ENCODE assay signal across 26 cellular contexts in genomic region chr4:2367626-2368025, GRCh38. TPM values are rescaled to one million over a fixed set of nuclear protein-coding genes. Genes with fewer than 3 reads are reported as not detected.
"Had no signal": no experiment of that assay in that cellular context is flagged by ENCODE, and none has a peak within 500 bp of the region (broad histone marks: within the 10 kb centered on the region; RNA-seq: fewer than 3 reads in every experiment).

No MANE protein-coding gene starts in this region.

- H3K36me3 Mint-ChIP-seq: activated naive CD4-positive, alpha-beta T cell treated with anti-CD3 and anti-CD28 coated beads, Interleukin-2, amount 10 ng/mL, durations not matched to agents 7 days and 5 days; memory B cell had no signal

- H3K27ac Mint-ChIP-seq: activated CD4-positive, alpha-beta T cell treated with anti-CD3 and anti-CD28 coated beads for 36 hours; activated naive CD4-positive, alpha-beta T cell treated with anti-CD3 and anti-CD28 coated beads, Interleukin-2, amount 10 ng/mL, durations not matched to agents 7 days and 5 days; activated T-cell treated with anti-CD3 and anti-CD28 coated beads, Interleukin-2, amount 50 U/mL, for 24 hours; activated T-helper 17 cell treated with anti-CD3 and anti-CD28 coated beads, Interleukin-2, amount 50 U/mL, for 72 hours; memory B cell; nephron; stimulated activated naive B cell treated with anti-CD40 and anti-IgM and Interleukin-4, amounts not matched to agents 10 μg/mL and 1 μg/mL and 100 μg/mL, for 72 hours; WTC11 had no signal

- H3K4me3 Mint-ChIP-seq: activated CD4-positive, alpha-beta T cell treated with anti-CD3 and anti-CD28 coated beads for 36 hours; activated naive CD4-positive, alpha-beta T cell treated with anti-CD3 and anti-CD28 coated beads, Interleukin-2, amount 10 ng/mL, durations not matched to agents 7 days and 5 days; activated T-cell treated with anti-CD3 and anti-CD28 coated beads, Interleukin-2, amount 50 U/mL, for 24 hours; activated T-helper 17 cell treated with anti-CD3 and anti-CD28 coated beads, Interleukin-2, amount 50 U/mL, for 72 hours; memory B cell; nephron; stimulated activated naive B cell treated with anti-CD40 and anti-IgM and Interleukin-4, amounts not matched to agents 10 μg/mL and 1 μg/mL and 100 μg/mL, for 72 hours; WTC11 had no signal

- H3K4me2 ChIP-seq: smooth muscle cell had no signal

- H3K9me3 ChIP-seq: body of pancreas had no signal

- ATAC-seq: activated CD4-positive, alpha-beta T cell treated with anti-CD3 and anti-CD28 coated beads for 36 hours; activated T-helper 17 cell treated with anti-CD3 and anti-CD28 coated beads, Interleukin-2, amount 50 U/mL, for 72 hours; body of pancreas; gastroesophageal sphincter; left ventricle myocardium superior; sciatic nerve; stimulated activated naive B cell treated with anti-CD40 and anti-IgM and Interleukin-4, amounts not matched to agents 10 μg/mL and 1 μg/mL and 100 μg/mL, for 72 hours; WTC11 had no signal

- FAIRE-seq: colon had no signal

- H3K4me3 ChIP-seq: body of pancreas, cardiac muscle cell, gastroesophageal sphincter, smooth muscle cell, upper lobe of left lung had no signal

- H3K4me1 Mint-ChIP-seq: activated T-helper 17 cell treated with anti-CD3 and anti-CD28 coated beads, Interleukin-2, amount 50 U/mL, for 72 hours; stimulated activated naive B cell treated with anti-CD40 and anti-IgM and Interleukin-4, amounts not matched to agents 10 μg/mL and 1 μg/mL and 100 μg/mL, for 72 hours; WTC11 had no signal

- H3K36me3 ChIP-seq: cardiac muscle cell had no signal

- H3K27me3 Mint-ChIP-seq: activated CD4-positive, alpha-beta T cell treated with anti-CD3 and anti-CD28 coated beads for 36 hours; activated T-cell treated with anti-CD3 and anti-CD28 coated beads, Interleukin-2, amount 50 U/mL, for 24 hours; activated T-helper 17 cell treated with anti-CD3 and anti-CD28 coated beads, Interleukin-2, amount 50 U/mL, for 72 hours had no signal

- H3K27me3 ChIP-seq: body of pancreas, cardiac muscle cell, gastroesophageal sphincter, upper lobe of left lung had no signal

- H3K27ac ChIP-seq: body of pancreas, cardiac muscle cell, epithelial cell of prostate, gastroesophageal sphincter, parathyroid adenoma, upper lobe of left lung had no signal

- H2AFZ ChIP-seq: parathyroid adenoma had no signal

- H3K79me2 ChIP-seq: parathyroid adenoma had no signal

- H3K9me3 Mint-ChIP-seq: activated T-helper 17 cell treated with anti-CD3 and anti-CD28 coated beads, Interleukin-2, amount 50 U/mL, for 72 hours; memory B cell had no signal

- DNase-seq: activated CD4-positive, alpha-beta T cell treated with anti-CD3 and anti-CD28 coated beads for 36 hours; activated CD4-positive, alpha-beta T cell treated with anti-CD3 and anti-CD28 coated beads, Interleukin-2, amount 50 U/mL, for 4 hours; activated CD8-positive, alpha-beta memory T cell treated with anti-CD3 and anti-CD28 coated beads for 24 hours; activated CD8-positive, alpha-beta memory T cell treated with anti-CD3 and anti-CD28 coated beads, Interleukin-2, amount 50 U/mL, for 4 hours; activated naive CD4-positive, alpha-beta T cell treated with anti-CD3 and anti-CD28 coated beads, Interleukin-2, amount 10 ng/mL, durations not matched to agents 7 days and 5 days; activated T-cell treated with anti-CD3 and anti-CD28 coated beads, Interleukin-2, amount 50 U/mL, for 24 hours; body of pancreas; left ventricle myocardium superior; stimulated activated CD4-positive, alpha-beta T cell treated with anti-CD3 and anti-CD28 coated beads, Interleukin-2, amount 100 ng/mL, for 48 hours; stimulated activated CD8-positive, alpha-beta memory T cell treated with anti-CD3 and anti-CD28 coated beads, Interleukin-4, amount 100 ng/mL, for 48 hours; stimulated activated naive B cell treated with anti-CD40 and anti-IgM and Interleukin-4, amounts not matched to agents 10 μg/mL and 1 μg/mL and 100 μg/mL, for 72 hours; T-helper 1 cell; T-helper 9 cell; upper lobe of left lung had no signal

RNA-seq across cellular contexts. Expression of gene CFAP99, which starts 51.1 kb away (rescaled TPM):
- total RNA-seq: body of pancreas, cardiac muscle cell, gastroesophageal sphincter, left ventricle myocardium superior, myocyte, sciatic nerve, smooth muscle cell, WTC11 had no signal
